ENCODE assay signal across 23 cellular contexts in genomic region chr1:202187040-202187671, GRCh38. TPM values are rescaled to one million over a fixed set of nuclear protein-coding genes. Genes with fewer than 3 reads are reported as not detected.
"Had no signal": no experiment of that assay in that cellular context is flagged by ENCODE, and none has a peak within 500 bp of the region (broad histone marks: within the 10 kb centered on the region; RNA-seq: fewer than 3 reads in every experiment).

No MANE protein-coding gene starts in this region.

- H3K9ac ChIP-seq: neural progenitor cell had no signal

- H3K36me3 ChIP-seq: left ventricle myocardium inferior, neural progenitor cell, WERI-Rb-1 had no signal

- DNase-seq: activated CD4-positive, alpha-beta T cell treated with anti-CD3 and anti-CD28 coated beads for 1 hour; activated CD4-positive, alpha-beta T cell treated with anti-CD3 and anti-CD28 coated beads, Interleukin-2, amount 50 U/mL, for 1 hour; activated naive CD4-positive, alpha-beta T cell; activated T-cell treated with anti-CD3 and anti-CD28 coated beads, Interleukin-2, amount 50 U/mL, for 1 hour; amniotic stem cell; cortex of kidney; left ventricle myocardium inferior; stimulated activated CD4-positive, alpha-beta T cell treated with anti-CD3 and anti-CD28 coated beads, Interleukin-4, amount 100 ng/mL, for 24 hours; stimulated activated naive CD8-positive, alpha-beta T cell treated with anti-CD3 and anti-CD28 coated beads, Interleukin-15, Interleukin-2, amounts not matched to agents 100 U/mL and 50 U/mL, for 24 hours; T-cell; WERI-Rb-1 had no signal

- H3K27ac ChIP-seq: epithelial cell of prostate, left ventricle myocardium inferior, neural progenitor cell, WERI-Rb-1 had no signal

- FAIRE-seq: bronchial epithelial cell, TTC549, urothelium cell line had no signal

- H3K36me3 Mint-ChIP-seq: activated naive CD8-positive, alpha-beta T cell; memory B cell; neural progenitor cell; T-cell had no signal

- H3K4me3 Mint-ChIP-seq: activated naive CD8-positive, alpha-beta T cell; memory B cell; neural progenitor cell; T-cell had no signal

- H3K9me3 ChIP-seq: left ventricle myocardium inferior had no signal

- H3K27ac Mint-ChIP-seq: activated naive CD8-positive, alpha-beta T cell; activated T-helper 2 cell treated with anti-CD3 and anti-CD28 coated beads, Interferon-gamma antibody, Interleukin-2, Interleukin-4, amounts not matched to agents 10 μg/mL and 5 μg/mL and 100 μg/mL, durations not matched to agents 14 hours and 24 hours and 36 hours; memory B cell; neural progenitor cell; progenitor cell of endocrine pancreas had no signal

- H3K4me1 ChIP-seq: left ventricle myocardium inferior had no signal

- H3K4me3 ChIP-seq: left ventricle myocardium inferior, neural progenitor cell had no signal

- H3K27me3 ChIP-seq: neural progenitor cell had no signal

- H3K9me3 Mint-ChIP-seq: activated T-helper 2 cell treated with anti-CD3 and anti-CD28 coated beads, Interferon-gamma antibody, Interleukin-2, Interleukin-4, amounts not matched to agents 10 μg/mL and 5 μg/mL and 100 μg/mL, durations not matched to agents 14 hours and 24 hours and 36 hours; memory B cell; neural progenitor cell; T-cell had no signal

RNA-seq across cellular contexts. Expression of gene LGR6, which starts 6.4 kb away (rescaled TPM):
- total RNA-seq: activated T-helper 2 cell treated with anti-CD3 and anti-CD28 coated beads, Interferon-gamma antibody, Interleukin-2, Interleukin-4, amounts not matched to agents 10 μg/mL and 5 μg/mL and 100 μg/mL, durations not matched to agents 14 hours and 24 hours and 36 hours; bronchial epithelial cell; fibroblast of villous mesenchyme; subcutaneous adipose tissue had no signal

RNA-seq across cellular contexts. Expression of gene PTPN7, which starts 26.8 kb away (rescaled TPM):
- total RNA-seq: bronchial epithelial cell, fibroblast of villous mesenchyme, osteocyte, progenitor cell of endocrine pancreas had no signal
